16 cellular contexts compared by ENCODE assay signal in genomic region chr12:110367209-110367864, GRCh38. TPM values are rescaled to one million over a fixed set of nuclear protein-coding genes. Genes with fewer than 3 reads are reported as not detected.
DNase-seq lines count a peak whose midpoint lies in the region; ATAC-seq, FAIRE-seq and TF ChIP-seq lines count a peak whose summit lies in the region.
"Had no signal": no experiment of that assay in that cellular context is flagged by ENCODE, and none has a peak within 500 bp of the region (broad histone marks: within the 10 kb centered on the region; RNA-seq: fewer than 3 reads in every experiment).

No MANE protein-coding gene starts in this region.

- no peak for TF ChIP-seq CTCF in GM12878 (IDR thresholded peaks at IDR 0.05 in 2 of 3, conservative IDR thresholded peaks at IDR 0.05 in 1 of 3; ENCODE audit: control insufficient read depth in 2 of 3, extremely low read depth in 1 of 3, insufficient read depth in 1 of 3, low read depth in 3 of 3, low read length in 3 of 3)
- TF ChIP-seq CTCF in thoracic aorta (IDR thresholded peaks at IDR 0.05) = no peak

- H3K27me3 ChIP-seq in GM12878 (replicated peaks in 1 of 2; ENCODE audit: control insufficient read depth in 2 of 2, insufficient read depth in 2 of 2, low read length in 1 of 2) = no peaks in the 10 kb centered on the region
- H3K27me3 ChIP-seq in thoracic aorta (replicated peaks; ENCODE audit: insufficient read depth) = no peaks in the 10 kb centered on the region
- H3K27me3 ChIP-seq in mesendoderm (ENCODE audit: insufficient read depth, low read length, poor library complexity) = no peaks in the 10 kb centered on the region

- H3K36me3 ChIP-seq in GM12878 (ENCODE audit: control insufficient read depth in 2 of 2, insufficient read depth in 2 of 2, low read length in 1 of 2) (peaks cover 8% of the 10 kb centered on the region in 2 experiments), thoracic aorta (no peaks in the 10 kb centered on the region), mesendoderm (ENCODE audit: control insufficient read depth, insufficient read depth, low read length) (peaks cover 4% of the 10 kb centered on the region)

- H2BK5ac ChIP-seq in mesendoderm (ENCODE audit: low read length) = no peak overlapping the region

- peak; percentile 12 for ATAC-seq in GM12878
- ATAC-seq in thoracic aorta (ENCODE audit: insufficient number of reproducible peaks, low FRiP score, low read depth) = no peak
- ATAC-seq in HG03354 (IDR thresholded peaks at IDR 0.05; ENCODE audit: poor library complexity, severe bottlenecking, unreplicated experiment) = no peak
- ATAC-seq: effector memory CD8-positive, alpha-beta T cell; stimulated activated naive CD8-positive, alpha-beta T cell treated with anti-CD3 and anti-CD28 coated beads, Interleukin-15, Interleukin-2, amounts not matched to agents 100 U/mL and 50 U/mL, for 24 hours had no signal

- H3K9ac ChIP-seq in GM12878 (ENCODE audit: control insufficient read depth, insufficient read depth, low read length) (no peak overlapping the region), mesendoderm (ENCODE audit: low read length) (no peak overlapping the region)
- H3K9ac ChIP-seq: parathyroid adenoma had no signal

- no peak overlapping the region for H3K27ac ChIP-seq in GM12878 (ENCODE audit: control insufficient read depth, insufficient read depth)
- peak overlapping the region; percentile 70 to 80 for H3K27ac ChIP-seq in thoracic aorta
- H3K27ac ChIP-seq in mesendoderm (ENCODE audit: low read depth, low read length) = no peak overlapping the region
- H3K27ac ChIP-seq: parathyroid adenoma had no signal

- intact Hi-C loops in GM12878 (cut with micrococcal nuclease; ENCODE audit: unreplicated experiment) = no loop called here

- RAD21 ChIA-PET in GM12878 (lab: Charles Lee; ENCODE audit: unreplicated experiment) = no interaction called here

- H2AK5ac ChIP-seq in mesendoderm (ENCODE audit: low read length) = no peak overlapping the region

- BruUV-seq in GM12878 (replicated peaks; lab: Mats Ljungman, UMichigan) = no TSS peak

- H3K18ac ChIP-seq in mesendoderm (ENCODE audit: low read length) = no peak overlapping the region

- in situ Hi-C loops in GM12878 (cut with MboI) = no loop called here

- peak; percentile 54 for DNase-seq in NCI-H2227 (lab: John Stamatoyannopoulos, UW; ENCODE audit: unreplicated experiment)
- DNase-seq in GM12878 (ENCODE audit: low read depth, low spot score) = no peak
- peak; percentile 61 for DNase-seq in left kidney (ENCODE audit: low read depth, low spot score)
- no peak for DNase-seq in thoracic aorta (ENCODE audit: low spot score)
- DNase-seq in mesendoderm = no peak
- DNase-seq in activated CD4-positive, alpha-beta T cell treated with anti-CD3 and anti-CD28 coated beads for 4 hours = no peak
- DNase-seq in urothelium cell line (ENCODE audit: low spot score) = no peak
- DNase-seq: CD4-positive, alpha-beta T cell; effector memory CD8-positive, alpha-beta T cell; GF-D8; NCI-H2029; stimulated activated CD4-positive, alpha-beta T cell treated with anti-CD3 and anti-CD28 coated beads, Interleukin-4, amount 100 ng/mL, for 24 hours; stimulated activated naive CD8-positive, alpha-beta T cell treated with anti-CD3 and anti-CD28 coated beads, Interleukin-15, Interleukin-2, amounts not matched to agents 100 U/mL and 50 U/mL, for 24 hours; T-helper 2 cell had no signal

- no peak overlapping the region for H4K8ac ChIP-seq in mesendoderm (ENCODE audit: low read depth, low read length)

- H3K9me3 ChIP-seq in GM12878 (replicated peaks; ENCODE audit: control insufficient read depth, insufficient read depth, low read length) = no peaks in the 10 kb centered on the region
- H3K9me3 ChIP-seq in thoracic aorta = no peaks in the 10 kb centered on the region

- peaks cover 21% of the 10 kb centered on the region for H3K4me1 ChIP-seq in GM12878 (ENCODE audit: control insufficient read depth, insufficient read depth, low read length)
- H3K4me1 ChIP-seq in thoracic aorta (ENCODE audit: control insufficient read depth in 1 of 2, low read depth in 2 of 2) = peaks cover 30 to 65% of the 10 kb centered on the region in 2 donors
- H3K4me1 ChIP-seq in mesendoderm (ENCODE audit: control insufficient read depth, low read depth, low read length) = no peaks in the 10 kb centered on the region
- H3K4me1 ChIP-seq: parathyroid adenoma had no signal

- H3K4ac ChIP-seq in mesendoderm (ENCODE audit: low read depth, low read length) = no peak overlapping the region

- H3K23ac ChIP-seq in mesendoderm (ENCODE audit: low read length) = no peak overlapping the region

- H3K56ac ChIP-seq in mesendoderm (ENCODE audit: low read length) = no peak overlapping the region

- H2AFZ ChIP-seq in GM12878 (ENCODE audit: control insufficient read depth, low read depth, low read length) = peak overlapping the region; percentile 47; the same call in 1 of the 2 replicates
- H2AFZ ChIP-seq: parathyroid adenoma had no signal

- TF ChIP-seq RAD21 in GM12878 (IDR thresholded peaks at IDR 0.05; ENCODE audit: insufficient read depth, low read depth, low read length) = no peak

- no peak for TF ChIP-seq POLR2A in GM12878 (IDR thresholded peaks at IDR 0.05; ENCODE audit: low read depth, low read length)

- H3K79me2 ChIP-seq in GM12878 (ENCODE audit: control insufficient read depth, insufficient read depth, low read length) = no peaks in the 10 kb centered on the region
- H3K79me2 ChIP-seq in mesendoderm (ENCODE audit: control insufficient read depth, insufficient read depth, low read length) = no peaks in the 10 kb centered on the region
- H3K79me2 ChIP-seq: parathyroid adenoma had no signal

- H2BK120ac ChIP-seq in mesendoderm (ENCODE audit: low read depth, low read length) = no peak overlapping the region

- SMC1A ChIA-PET in GM12878 (lab: Charles Lee; ENCODE audit: uncharacterized antibody, unreplicated experiment) = interaction anchor here (1.3 to 4.2 kb wide), 3 partner anchors 9 to 63 kb away, joined by 3 to 13 read pairs (median 4); no protein-coding TSS in a partner anchor

- no peak overlapping the region for H4K5ac ChIP-seq in mesendoderm (ENCODE audit: low read length)

- H3K4me3 ChIP-seq in GM12878 = no peak overlapping the region
- H3K4me3 ChIP-seq in thoracic aorta = peak overlapping the region; percentile 0
- no peak overlapping the region for H3K4me3 ChIP-seq in mesendoderm (ENCODE audit: low read length)

- FAIRE-seq in GM12878 (lab: Jason Lieb, UNC) (no peak), urothelium cell line (lab: Jason Lieb, UNC) (no peak)

- no peak overlapping the region for H2BK15ac ChIP-seq in mesendoderm (replicated peaks; ENCODE audit: low read depth)

- no peaks in the 10 kb centered on the region for H4K20me1 ChIP-seq in GM12878 (ENCODE audit: control insufficient read depth, insufficient read depth)

- CTCF ChIA-PET in GM12878 (lab: Yijun Ruan, JAX) = interaction anchor here (1.8 kb wide), 1 partner anchor 64 kb away, joined by 8 read pairs; no protein-coding TSS in a partner anchor

- no peaks in the 10 kb centered on the region for H3K79me1 ChIP-seq in mesendoderm (ENCODE audit: low read length)

- POLR2A ChIA-PET in GM12878 (lab: Charles Lee) = interaction anchor here (0.6 to 0.7 kb wide), 2 partner anchors 31 to 294 kb away, joined by 3 to 7 read pairs; no protein-coding TSS in a partner anchor

- H3K4me2 ChIP-seq in GM12878 (ENCODE audit: control insufficient read depth, insufficient read depth) (no peak overlapping the region), mesendoderm (ENCODE audit: low read length) (no peak overlapping the region)

- TF ChIP-seq EP300 in GM12878 (IDR thresholded peaks at IDR 0.05; ENCODE audit: borderline replicate concordance in 1 of 2, control insufficient read depth in 1 of 2, low read depth in 2 of 2, low read length in 2 of 2) = no peak

- 88% methylated on average over 15 of the region's 15 CpGs for WGBS in GM12878 (ENCODE audit: insufficient coverage, insufficient replicate concordance, low lambda C conversion rate, missing lambda C conversion rate)
- no CpG with 5 or more reads among the region's 15 CpGs for WGBS in mesendoderm (ENCODE audit: extremely low coverage, insufficient coverage, low lambda C conversion rate)

TF ChIP-seq in GM12878, 131 proteins besides CTCF, POLR2A, EP300 and RAD21 (continues in another document):
- TF ChIP-seq KLF5 (IDR thresholded peaks at IDR 0.05; ENCODE audit: partially characterized antibody) = no peak
- TF ChIP-seq MXI1 (IDR thresholded peaks at IDR 0.05; ENCODE audit: low read depth, low read length) = no peak

RNA-seq across cellular contexts. Expression of gene ANAPC7, which starts 36.2 kb away (rescaled TPM):
- total RNA-seq in GM12878 (2013; cell fraction: nucleolus; rRNA removed) = 85.2 and 87.2 TPM in 2 replicates
- total RNA-seq in GM12878 (2014; rRNA removed) = 55.0 and 69.0 TPM in 2 replicates
- total RNA-seq in GM12878 (2014; rRNA removed; fragmentation: Illumina TruSeq; extraction: Trizol) = 58.6 and 62.7 TPM in 2 replicates
- 55.2 and 57.2 TPM in 2 replicates for total RNA-seq in GM12878 (2021)
- 23.6 TPM for polyA plus RNA-seq in GM12878 (2011; ENCODE audit: low read depth)
- polyA plus RNA-seq in GM12878 (2011; rRNA removed) = 59.9 and 69.6 TPM in 2 replicates
- 35.2 and 44.3 TPM in 2 replicates for polyA plus RNA-seq in GM12878 (2011; cell fraction: cytosol; rRNA removed)
- 52.9 and 71.4 TPM in 2 replicates for polyA plus RNA-seq in GM12878 (2011; cell fraction: nucleus; rRNA removed)
- 24.7 and 25.4 TPM in 2 replicates for polyA plus RNA-seq in GM12878 (2012)
- polyA plus RNA-seq in GM12878 (2014; fragmentation: Illumina TruSeq; extraction: Trizol) = 57.3 and 79.8 TPM in 2 replicates
- 10 to 100 TPM; 24.5 to 30.1 TPM for polyA plus RNA-seq in GM12878 (2014; fragmentation: Nextera tagmentation; extraction: Ambion mirVana)
- polyA plus RNA-seq in GM12878 (2014; rRNA removed) = 71.0 and 73.7 TPM in 2 replicates
- 10 to 100 TPM; 69.7 to 77.9 TPM for polyA plus RNA-seq in GM12878 (2016; fragmentation: Nextera tagmentation; extraction: Ambion mirVana)
- polyA minus RNA-seq in GM12878 (2011; rRNA and poly(A)+ RNA removed) = 33.8 and 61.9 TPM in 2 replicates
- polyA minus RNA-seq in GM12878 (2011; cell fraction: cytosol; rRNA and poly(A)+ RNA removed) = 15.1 and 19.6 TPM in 2 replicates
- 8.8 and 23.1 TPM in 2 replicates for polyA minus RNA-seq in GM12878 (2011; cell fraction: nucleus; rRNA and poly(A)+ RNA removed)
- total RNA-seq in thoracic aorta = 10 to 100 TPM; 41.0 to 66.9 TPM
- polyA plus RNA-seq in mesendoderm (2013, experiment 1 of 2) = 48.4 TPM
- 46.4 TPM for polyA plus RNA-seq in mesendoderm (2013, experiment 2 of 2)

Comparison
In these comparisons a context has a peak if more than half of its experiments do, and no peak if none do; other contexts are left out.
1. DNase-seq: peak in NCI-H2227 (single experiment) and left kidney (single experiment); none in GM12878 (single experiment), thoracic aorta (single experiment), mesendoderm (single experiment), activated CD4-positive, alpha-beta T cell treated with anti-CD3 and anti-CD28 coated beads for 4 hours (0 of 2) and urothelium cell line (single experiment).
2. H3K27ac ChIP-seq: peak in thoracic aorta (2 of 2); none in GM12878 (single experiment) and mesendoderm (single experiment).